ENCODE assay signal across 15 cellular contexts in the genomic region with DNA sequence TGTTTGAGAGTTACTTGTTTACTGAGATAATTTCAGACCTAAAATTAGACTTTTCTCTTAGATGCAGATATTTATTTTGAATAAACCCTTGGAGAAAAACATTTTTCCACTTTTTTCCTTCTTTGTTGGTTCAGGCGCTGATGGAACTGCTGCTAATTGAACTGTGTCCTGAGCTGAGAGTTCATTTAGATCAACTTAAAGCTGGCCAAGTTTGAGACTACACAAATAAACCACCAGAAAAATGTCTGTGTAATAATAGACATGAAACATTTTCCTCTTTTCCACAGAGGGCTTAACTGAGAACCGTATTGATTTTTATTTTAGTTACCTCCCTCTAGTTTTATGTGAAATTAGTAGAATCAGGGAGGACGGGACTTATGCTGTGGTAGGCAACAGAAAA. TPM values are rescaled to one million over a fixed set of nuclear protein-coding genes. Genes with fewer than 3 reads are reported as not detected.
A peak's percentile ranks its signal among the peaks of the same experiment; 100 is the strongest.
DNase-seq lines count a peak whose midpoint lies in the region; ATAC-seq and TF ChIP-seq lines count a peak whose summit lies in the region.
"Had no signal": no experiment of that assay in that cellular context is flagged by ENCODE, and none has a peak within 500 bp of the region (broad histone marks: within the 10 kb centered on the region; RNA-seq: fewer than 3 reads in every experiment).

No MANE protein-coding gene starts in this region.

- ATAC-seq in WTC11: no peak
- peak; percentile 79 for ATAC-seq in left lobe of liver
- ATAC-seq in HG03097 (IDR thresholded peaks at IDR 0.05; ENCODE audit: low FRiP score, unreplicated experiment): no peak
- ATAC-seq in GM21390 (IDR thresholded peaks at IDR 0.05; ENCODE audit: unreplicated experiment): no peak
- ATAC-seq: HCT116 had no signal

- H3K9me3 Mint-ChIP-seq in WTC11: no peaks in the 10 kb centered on the region
- H3K9me3 Mint-ChIP-seq: CD8-positive, alpha-beta memory T cell had no signal

- TF ChIP-seq CTCF in KMS-11 (conservative IDR thresholded peaks at IDR 0.05; ENCODE audit: low read depth, low read length): no peak
- no peak for TF ChIP-seq CTCF in WTC11 (IDR thresholded peaks at IDR 0.05)
- TF ChIP-seq CTCF in thyroid gland (IDR thresholded peaks at IDR 0.05): no peak

- H3K4me1 Mint-ChIP-seq in WTC11: peaks cover 10% of the 10 kb centered on the region
- H3K4me1 Mint-ChIP-seq: CD8-positive, alpha-beta memory T cell had no signal

- H3K4me3 ChIP-seq in KMS-11 (IDR thresholded peaks at IDR 0.05; ENCODE audit: insufficient read depth, low read depth, low read length) (no peak overlapping the region), thyroid gland (replicated peaks in 1 of 3) (no peak overlapping the region)
- H3K4me3 ChIP-seq: BLaER1 had no signal

- POLR2A ChIA-PET in WTC11 (lab: Charles Lee): no interaction called here

- no peaks in the 10 kb centered on the region for H3K9me3 ChIP-seq in thyroid gland
- H3K9me3 ChIP-seq: BLaER1, Caco-2 had no signal

- no peaks in the 10 kb centered on the region for H3K27me3 Mint-ChIP-seq in WTC11 (ENCODE audit: low read depth)
- H3K27me3 Mint-ChIP-seq: CD8-positive, alpha-beta memory T cell had no signal

- 38 to 40% methylated on average over 3 of the region's 3 CpGs for WGBS in thyroid gland, 2 donors

- no peaks in the 10 kb centered on the region for H3K79me2 ChIP-seq in KMS-11 (ENCODE audit: insufficient read depth, low read depth)

- H3K4me2 ChIP-seq in KMS-11: peak overlapping the region; percentile 95
- H3K4me2 ChIP-seq: BLaER1 had no signal

- H3K9ac ChIP-seq in KMS-11: peak overlapping the region; percentile 59
- H3K9ac ChIP-seq: BLaER1 had no signal

- DNase-seq in WTC11 (ENCODE audit: low spot score) (no peak), left lobe of liver (ENCODE audit: low spot score) (no peak), thyroid gland (no peak), SHP77 (lab: John Stamatoyannopoulos, UW) (no peak)
- DNase-seq: AML-193; Caco-2; CD8-positive, alpha-beta memory T cell; GF-D8; IMR-90 had no signal

- peaks cover 67% of the 10 kb centered on the region for H3K4me1 ChIP-seq in KMS-11 (ENCODE audit: low read depth, poor library complexity, severe bottlenecking)
- peaks cover 22 to 31% of the 10 kb centered on the region in 2 donors for H3K4me1 ChIP-seq in thyroid gland
- H3K4me1 ChIP-seq: BLaER1 had no signal

- H3K27ac Mint-ChIP-seq in WTC11: peak overlapping the region; percentile 20; the same call in 1 of the 2 replicates
- H3K27ac Mint-ChIP-seq: CD8-positive, alpha-beta memory T cell had no signal

- no peak for TF ChIP-seq POLR2A in thyroid gland (IDR thresholded peaks at IDR 0.05)

- H3K36me3 ChIP-seq in KMS-11 (ENCODE audit: insufficient read depth): no peaks in the 10 kb centered on the region
- no peaks in the 10 kb centered on the region for H3K36me3 ChIP-seq in thyroid gland

- no peak overlapping the region for H3K4me3 Mint-ChIP-seq in WTC11
- H3K4me3 Mint-ChIP-seq: CD8-positive, alpha-beta memory T cell had no signal

- H3K27me3 ChIP-seq in KMS-11 (ENCODE audit: insufficient read depth, low read depth) (no peaks in the 10 kb centered on the region), thyroid gland (no peaks in the 10 kb centered on the region)
- H3K27me3 ChIP-seq: BLaER1 had no signal

- no peaks in the 10 kb centered on the region for H4K20me1 ChIP-seq in KMS-11 (ENCODE audit: insufficient read depth)
- H4K20me1 ChIP-seq: BLaER1 had no signal

- intact Hi-C loops in thyroid gland (cut with DNase I): no loop called here

- H3K27ac ChIP-seq in KMS-11: peak overlapping the region; percentile 94
- H3K27ac ChIP-seq in thyroid gland: peak overlapping the region; percentile 53 to 83 (median 62)
- H3K27ac ChIP-seq: BLaER1 had no signal

- H3K36me3 Mint-ChIP-seq in WTC11: peaks cover 10% of the 10 kb centered on the region; the same call in 1 of the 2 replicates

- peak overlapping the region; percentile 33 for H2AFZ ChIP-seq in KMS-11 (ENCODE audit: low read depth)

- CTCF ChIA-PET in WTC11 (lab: Charles Lee): interaction anchor here (0.7 kb wide), 2 partner anchors 25 to 669 kb away, joined by 3 read pairs; no protein-coding TSS in a partner anchor

TF ChIP-seq in WTC11, 78 proteins besides CTCF, POLR2A, EP300 and RAD21:
- TF ChIP-seq, protein P1, sequence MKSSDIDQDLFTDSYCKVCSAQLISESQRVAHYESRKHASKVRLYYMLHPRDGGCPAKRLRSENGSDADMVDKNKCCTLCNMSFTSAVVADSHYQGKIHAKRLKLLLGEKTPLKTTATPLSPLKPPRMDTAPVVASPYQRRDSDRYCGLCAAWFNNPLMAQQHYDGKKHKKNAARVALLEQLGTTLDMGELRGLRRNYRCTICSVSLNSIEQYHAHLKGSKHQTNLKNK (CRISPR knock-in tag; IDR thresholded peaks at IDR 0.05): no peak
- TF ChIP-seq JAZF1 (CRISPR knock-in tag; IDR thresholded peaks at IDR 0.05): no peak
- TF ChIP-seq ETV6 (CRISPR knock-in tag; IDR thresholded peaks at IDR 0.05): no peak
- no peak for TF ChIP-seq ZNF138 (CRISPR knock-in tag; conservative IDR thresholded peaks at IDR 0.05)
- TF ChIP-seq KAT7 (CRISPR knock-in tag; IDR thresholded peaks at IDR 0.05; ENCODE audit: borderline replicate concordance): no peak
- TF ChIP-seq, protein P2, sequence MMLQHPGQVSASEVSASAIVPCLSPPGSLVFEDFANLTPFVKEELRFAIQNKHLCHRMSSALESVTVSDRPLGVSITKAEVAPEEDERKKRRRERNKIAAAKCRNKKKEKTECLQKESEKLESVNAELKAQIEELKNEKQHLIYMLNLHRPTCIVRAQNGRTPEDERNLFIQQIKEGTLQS (CRISPR knock-in tag; conservative IDR thresholded peaks at IDR 0.05): no peak
TF ChIP-seq in WTC11: peak in this region for 0.

RNA-seq across cellular contexts. Expression of a gene that starts 32.5 kb away (rescaled TPM):
- 0.33 to 0.69 TPM (median 0.39 TPM) in 3 replicates for total RNA-seq in WTC11 (2021)
- total RNA-seq in left lobe of liver: 0.23 TPM
- total RNA-seq in thyroid gland: 1 to 10 TPM; 1.4 to 3.1 (median 2.3) TPM

RNA-seq across cellular contexts. Expression of a gene that starts 33.4 kb away (rescaled TPM):
- 3.0 to 6.5 TPM (median 5.6 TPM) in 3 replicates for total RNA-seq in WTC11 (2021)
- total RNA-seq in left lobe of liver: 5.7 TPM
- 10 to 100 TPM in 2 of 4 donors, 1 to 10 TPM in 2; 3.8 to 17.1 (median 9.8) TPM for total RNA-seq in thyroid gland
- total RNA-seq: A673 had no signal
